In the genomic region with DNA sequence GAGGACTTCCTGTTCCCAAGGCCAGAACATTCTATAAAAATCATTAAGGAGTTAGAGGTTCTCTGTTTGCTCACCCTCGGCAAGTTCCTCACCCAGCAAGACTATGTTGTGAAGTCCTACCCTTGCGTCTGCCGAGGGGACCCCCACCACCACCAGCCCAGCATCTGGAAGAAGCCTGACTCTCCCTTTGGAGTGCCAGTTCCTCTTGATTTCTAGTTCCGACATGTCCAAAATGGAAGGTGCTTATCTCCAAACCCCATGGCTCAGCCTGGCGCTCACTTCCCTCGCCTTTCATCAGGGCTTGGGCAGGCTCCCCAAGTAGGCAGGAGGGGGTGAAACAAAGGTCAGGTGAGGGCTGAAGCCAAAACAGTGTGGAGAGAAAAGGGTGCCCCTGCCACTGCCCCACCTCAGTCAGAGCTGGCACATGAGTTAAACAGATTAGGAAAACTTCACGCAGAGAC, we compare ENCODE assay signal across 15 cellular contexts. TPM values are rescaled to one million over a fixed set of nuclear protein-coding genes. Genes with fewer than 3 reads are reported as not detected.
DNase-seq lines count a peak whose midpoint lies in the region; ATAC-seq and TF ChIP-seq lines count a peak whose summit lies in the region.
"Had no signal": no experiment of that assay in that cellular context is flagged by ENCODE, and none has a peak within 500 bp of the region (broad histone marks: within the 10 kb centered on the region; RNA-seq: fewer than 3 reads in every experiment).

No MANE protein-coding gene starts in this region.

- H3K27me3 Mint-ChIP-seq in activated naive CD4-positive, alpha-beta T cell treated with anti-CD3 and anti-CD28 coated beads, Interleukin-2, amount 50 U/mL, for 24 hours, result no peaks in the 10 kb centered on the region
- H3K27me3 Mint-ChIP-seq in activated CD8-positive, alpha-beta T cell treated with anti-CD3 and anti-CD28 coated beads, Interleukin-2, amount 10 ng/mL, durations not matched to agents 7 days and 5 days (ENCODE audit: low read depth), result no peaks in the 10 kb centered on the region
- H3K27me3 Mint-ChIP-seq: naive thymus-derived CD4-positive, alpha-beta T cell had no signal

- POLR2A ChIA-PET in activated CD8-positive, alpha-beta T cell treated with anti-CD3 and anti-CD28 coated beads, Interleukin-2, amount 10 ng/mL, durations not matched to agents 7 days and 5 days (lab: Charles Lee), result interaction anchor here (24.9 kb wide), 1 partner anchor 39 kb away, joined by 450 read pairs; the partner anchor contains the start of gene BHLHE40

- 83% methylated on average over 7 of the region's 7 CpGs for WGBS in urinary bladder
- WGBS in adrenal gland, 4 donors, result 81 to 87% (median 85%) methylated on average over 7 of the region's 7 CpGs

- CTCF ChIA-PET in activated CD8-positive, alpha-beta T cell treated with anti-CD3 and anti-CD28 coated beads, Interleukin-2, amount 10 ng/mL, durations not matched to agents 7 days and 5 days (lab: Charles Lee), result interaction anchor here (1.3 to 10.7 kb wide), 3 partner anchors 9 to 37 kb away, joined by 3 to 123 read pairs (median 15); partner anchors contain the start of gene BHLHE40

- no peak overlapping the region for H3K4me3 ChIP-seq in urinary bladder (ENCODE audit: low read depth, low read length)
- no peak overlapping the region for H3K4me3 ChIP-seq in adrenal gland
- H3K4me3 ChIP-seq: thyroid gland had no signal

- peak overlapping the region; percentile 35 for H3K27ac Mint-ChIP-seq in activated naive CD4-positive, alpha-beta T cell treated with anti-CD3 and anti-CD28 coated beads, Interleukin-2, amount 50 U/mL, for 24 hours
- H3K27ac Mint-ChIP-seq in activated naive CD4-positive, alpha-beta T cell treated with anti-CD3 and anti-CD28 coated beads, Interleukin-2, amount 50 U/mL, for 72 hours, result peak overlapping the region in 1 of 2 donors; percentile 94
- H3K27ac Mint-ChIP-seq in activated CD8-positive, alpha-beta T cell treated with anti-CD3 and anti-CD28 coated beads, Interleukin-2, amount 10 ng/mL, durations not matched to agents 7 days and 5 days, result peak overlapping the region; percentile 81

- peaks cover 66% of the 10 kb centered on the region for H3K4me1 Mint-ChIP-seq in activated naive CD4-positive, alpha-beta T cell treated with anti-CD3 and anti-CD28 coated beads, Interleukin-2, amount 50 U/mL, for 24 hours
- peaks cover 80% of the 10 kb centered on the region for H3K4me1 Mint-ChIP-seq in activated CD8-positive, alpha-beta T cell treated with anti-CD3 and anti-CD28 coated beads, Interleukin-2, amount 10 ng/mL, durations not matched to agents 7 days and 5 days (ENCODE audit: low read depth)

- H3K36me3 ChIP-seq in urinary bladder (ENCODE audit: insufficient read depth), result no peaks in the 10 kb centered on the region
- H3K36me3 ChIP-seq in adrenal gland (replicated peaks in 1 of 2), result no peaks in the 10 kb centered on the region
- H3K36me3 ChIP-seq: thyroid gland had no signal

- no peak overlapping the region for H3K4me3 Mint-ChIP-seq in activated naive CD4-positive, alpha-beta T cell treated with anti-CD3 and anti-CD28 coated beads, Interleukin-2, amount 50 U/mL, for 24 hours
- H3K4me3 Mint-ChIP-seq in activated CD8-positive, alpha-beta T cell treated with anti-CD3 and anti-CD28 coated beads, Interleukin-2, amount 10 ng/mL, durations not matched to agents 7 days and 5 days, result no peak overlapping the region

- no peak for DNase-seq in activated naive CD4-positive, alpha-beta T cell treated with anti-CD3 and anti-CD28 coated beads, Interleukin-2, amount 50 U/mL, for 72 hours (ENCODE audit: low spot score in 2 of 2)
- DNase-seq in activated CD8-positive, alpha-beta T cell treated with anti-CD3 and anti-CD28 coated beads, Interleukin-2, amount 10 ng/mL, durations not matched to agents 7 days and 5 days, result no peak
- no peak for DNase-seq in foreskin keratinocyte
- no peak for DNase-seq in adrenal gland
- DNase-seq: DMS 273 treated with DMSO at 0.1 percent for 48 hours, foreskin melanocyte, NCI-H2029, NCI-H524, SK-N-SH, thyroid gland had no signal

- H3K36me3 Mint-ChIP-seq in activated naive CD4-positive, alpha-beta T cell treated with anti-CD3 and anti-CD28 coated beads, Interleukin-2, amount 50 U/mL, for 24 hours, result no peaks in the 10 kb centered on the region
- no peaks in the 10 kb centered on the region for H3K36me3 Mint-ChIP-seq in activated naive CD4-positive, alpha-beta T cell treated with anti-CD3 and anti-CD28 coated beads, Interleukin-2, amount 50 U/mL, for 72 hours
- no peaks in the 10 kb centered on the region for H3K36me3 Mint-ChIP-seq in activated CD8-positive, alpha-beta T cell treated with anti-CD3 and anti-CD28 coated beads, Interleukin-2, amount 10 ng/mL, durations not matched to agents 7 days and 5 days (ENCODE audit: low read depth)

- intact Hi-C loops in adrenal gland (cut with DNase I), result loop anchor here (5.0 to 10.0 kb wide), 2 partner anchors 38 to 305 kb away; no protein-coding TSS in a partner anchor

- peaks cover 63% of the 10 kb centered on the region for H3K4me1 ChIP-seq in foreskin keratinocyte
- H3K4me1 ChIP-seq in urinary bladder (ENCODE audit: insufficient read depth), result no peaks in the 10 kb centered on the region
- peaks cover 0 to 15% of the 10 kb centered on the region in 2 donors for H3K4me1 ChIP-seq in adrenal gland (replicated peaks in 1 of 2)

- ATAC-seq in activated naive CD4-positive, alpha-beta T cell treated with anti-CD3 and anti-CD28 coated beads, Interleukin-2, amount 50 U/mL, for 72 hours, result no peak
- no peak for ATAC-seq in activated CD8-positive, alpha-beta T cell treated with anti-CD3 and anti-CD28 coated beads, Interleukin-2, amount 10 ng/mL, durations not matched to agents 7 days and 5 days
- ATAC-seq in foreskin keratinocyte (no peak), HG03280 (IDR thresholded peaks at IDR 0.05; ENCODE audit: unreplicated experiment) (no peak), GM21381 (IDR thresholded peaks at IDR 0.05; ENCODE audit: unreplicated experiment) (no peak)

- H3K27me3 ChIP-seq in foreskin keratinocyte (no peaks in the 10 kb centered on the region), adrenal gland (no peaks in the 10 kb centered on the region)
- H3K27me3 ChIP-seq: thyroid gland had no signal

- H3K9me3 Mint-ChIP-seq in activated naive CD4-positive, alpha-beta T cell treated with anti-CD3 and anti-CD28 coated beads, Interleukin-2, amount 50 U/mL, for 24 hours, result no peaks in the 10 kb centered on the region
- H3K9me3 Mint-ChIP-seq in activated naive CD4-positive, alpha-beta T cell treated with anti-CD3 and anti-CD28 coated beads, Interleukin-2, amount 50 U/mL, for 72 hours, result no peaks in the 10 kb centered on the region
- H3K9me3 Mint-ChIP-seq in activated CD8-positive, alpha-beta T cell treated with anti-CD3 and anti-CD28 coated beads, Interleukin-2, amount 10 ng/mL, durations not matched to agents 7 days and 5 days (ENCODE audit: insufficient read depth), result no peaks in the 10 kb centered on the region
- H3K9me3 Mint-ChIP-seq: naive thymus-derived CD4-positive, alpha-beta T cell had no signal

- TF ChIP-seq POLR2A in adrenal gland (IDR thresholded peaks at IDR 0.05), result no peak

- peak overlapping the region; percentile 100 for H3K27ac ChIP-seq in foreskin keratinocyte
- peak overlapping the region; percentile 72 for H3K27ac ChIP-seq in urinary bladder (ENCODE audit: low read depth)
- H3K27ac ChIP-seq in adrenal gland, result no peak overlapping the region
- H3K27ac ChIP-seq: thyroid gland had no signal

- H3K9me3 ChIP-seq in adrenal gland (replicated peaks in 1 of 3), result no peaks in the 10 kb centered on the region
- H3K9me3 ChIP-seq: SK-N-SH, thyroid gland had no signal

- TF ChIP-seq CTCF in foreskin keratinocyte (conservative IDR thresholded peaks at IDR 0.05) (no peak), adrenal gland (IDR thresholded peaks at IDR 0.05) (no peak)

RNA-seq across cellular contexts. Expression of gene BHLHE40, which starts 41.1 kb away (rescaled TPM):
- 100 to 1,000 TPM; 228 to 369 TPM for total RNA-seq in activated naive CD4-positive, alpha-beta T cell treated with anti-CD3 and anti-CD28 coated beads, Interleukin-2, amount 50 U/mL, for 72 hours
- total RNA-seq in activated CD8-positive, alpha-beta T cell treated with anti-CD3 and anti-CD28 coated beads, Interleukin-2, amount 10 ng/mL, durations not matched to agents 7 days and 5 days, result 100 to 1,000 TPM; 209 to 219 TPM
- total RNA-seq in foreskin keratinocyte (78.2 and 96.0 TPM in 2 replicates), urinary bladder (35.7 TPM), adrenal gland (100 to 1,000 TPM in 4 of 8 donors, 10 to 100 TPM in 4; 57.2 to 224 (median 118) TPM)
- polyA plus RNA-seq in foreskin keratinocyte (44.6 and 47.5 TPM in 2 replicates), urinary bladder (57.4 TPM), adrenal gland (10 to 100 TPM; 19.1 to 50.2 (median 49.8) TPM)

Comparison
In these comparisons a context has a peak if more than half of its experiments do, and no peak if none do; other contexts are left out.
1. H3K27ac ChIP-seq: peak in foreskin keratinocyte (single experiment) and urinary bladder (single experiment); none in adrenal gland (0 of 5).